In genomic region chr2:159873136-159873728, GRCh38 we compare ENCODE assay signal across 1 cellular context.
TF ChIP-seq lines count a peak whose summit lies in the region.

No MANE protein-coding gene starts in this region.

TF ChIP-seq in H1, 55 proteins besides CTCF, POLR2A, EP300 and RAD21 (continued from another document):
- TF ChIP-seq TEAD4 (IDR thresholded peaks at IDR 0.05; ENCODE audit: low read depth, low read length) (no peak), PHF8 (conservative IDR thresholded peaks at IDR 0.05; ENCODE audit: low read depth, low read length) (no peak), ATF3 (IDR thresholded peaks at IDR 0.05; ENCODE audit: insufficient read depth, low read depth, low read length) (no peak)
